In the genomic region with DNA sequence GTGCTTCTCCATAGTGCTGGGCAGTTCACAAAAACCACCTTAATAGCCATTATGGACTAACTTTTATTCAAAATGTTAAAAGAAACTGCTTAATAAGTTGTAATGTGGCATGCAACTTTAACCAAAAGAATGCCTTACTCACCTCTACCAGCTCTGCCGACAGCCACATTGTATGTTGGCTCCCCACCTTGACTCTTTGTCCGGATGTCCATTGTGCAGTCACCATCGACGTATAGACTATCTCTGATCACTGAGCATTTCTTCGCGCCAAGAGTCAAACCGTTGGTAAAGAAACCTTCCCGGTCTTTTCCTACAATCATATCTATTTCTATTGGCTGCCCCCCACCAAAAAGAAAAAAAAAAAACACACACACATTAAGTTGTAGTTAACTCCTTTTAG, we compare ENCODE assay signal across 9 cellular contexts. TPM values are rescaled to one million over a fixed set of nuclear protein-coding genes. Genes with fewer than 3 reads are reported as not detected.
DNase-seq lines count a peak whose midpoint lies in the region; ATAC-seq and TF ChIP-seq lines count a peak whose summit lies in the region.
"Had no signal": no experiment of that assay in that cellular context is flagged by ENCODE, and none has a peak within 500 bp of the region (broad histone marks: within the 10 kb centered on the region; RNA-seq: fewer than 3 reads in every experiment).

No MANE protein-coding gene starts in this region.

- TF ChIP-seq CTCF in BE2C (IDR thresholded peaks at IDR 0.05; ENCODE audit: low read depth, low read length), result no peak
- no peak for TF ChIP-seq CTCF in kidney epithelial cell (IDR thresholded peaks at IDR 0.05; ENCODE audit: insufficient read depth, low read length, poor library complexity, severe bottlenecking)

- H3K27ac ChIP-seq in HUES6 (ENCODE audit: low read depth, low read length), result peak overlapping the region; percentile 93; the same call in 1 of the 2 replicates

- ATAC-seq in stimulated activated naive CD8-positive, alpha-beta T cell treated with anti-CD3 and anti-CD28 coated beads, Interleukin-15, Interleukin-2, amounts not matched to agents 100 U/mL and 50 U/mL, for 24 hours, result no peak
- no peak for ATAC-seq in HG02798 (IDR thresholded peaks at IDR 0.05; ENCODE audit: poor library complexity, unreplicated experiment)

- H3K36me3 ChIP-seq in BE2C (peaks cover 42% of the 10 kb centered on the region), HUES6 (ENCODE audit: control insufficient read depth, insufficient read depth, low read length) (peaks cover 50% of the 10 kb centered on the region), adipocyte (ENCODE audit: control insufficient read depth, insufficient read depth, low read length, severe bottlenecking) (peaks cover 8% of the 10 kb centered on the region), kidney epithelial cell (ENCODE audit: control insufficient read depth, insufficient read depth, low read length) (no peaks in the 10 kb centered on the region)

- H3K9me3 ChIP-seq in BE2C (no peaks in the 10 kb centered on the region), HUES6 (ENCODE audit: control insufficient read depth, insufficient read depth, low read depth, low read length) (no peaks in the 10 kb centered on the region), adipocyte (ENCODE audit: control insufficient read depth, low read length) (no peaks in the 10 kb centered on the region)

- no peaks in the 10 kb centered on the region; the same call in 1 of the 2 replicates for H3K4me1 ChIP-seq in BE2C
- H3K4me1 ChIP-seq in HUES6 (ENCODE audit: control insufficient read depth, insufficient read depth, low read length), result peaks cover 32% of the 10 kb centered on the region
- H3K4me1 ChIP-seq in adipocyte (ENCODE audit: control insufficient read depth, insufficient read depth, low read length), result peaks cover 46% of the 10 kb centered on the region

- H3K27me3 ChIP-seq in BE2C, result no peaks in the 10 kb centered on the region
- no peaks in the 10 kb centered on the region for H3K27me3 ChIP-seq in HUES6 (ENCODE audit: control insufficient read depth, insufficient read depth, low read length)
- H3K27me3 ChIP-seq in adipocyte (replicated peaks; ENCODE audit: control insufficient read depth, insufficient read depth, low read length), result no peaks in the 10 kb centered on the region
- no peaks in the 10 kb centered on the region for H3K27me3 ChIP-seq in kidney epithelial cell (ENCODE audit: control insufficient read depth, insufficient read depth, low read length)

- H3K9ac ChIP-seq in HUES6 (ENCODE audit: low read length), result peak overlapping the region; percentile 93
- peak overlapping the region; percentile 89 for H3K9ac ChIP-seq in adipocyte (ENCODE audit: low read length)

- H3K4me3 ChIP-seq in BE2C (ENCODE audit: low read depth, low read length) (peak overlapping the region; percentile 71), HUES6 (ENCODE audit: low read depth, low read length) (peak overlapping the region; percentile 87), adipocyte (ENCODE audit: low read length) (peak overlapping the region; percentile 92), kidney epithelial cell (ENCODE audit: low read depth, low read length) (peak overlapping the region; percentile 97)

- DNase-seq in BE2C, result peak; percentile 18
- peak; percentile 30 for DNase-seq in adipocyte (ENCODE audit: low read depth)
- no peak for DNase-seq in kidney epithelial cell (ENCODE audit: low read depth)
- no peak for DNase-seq in activated naive CD4-positive, alpha-beta T cell treated with Interleukin-2 at 50 U/mL for 16 hours
- no peak for DNase-seq in NCI-H2171 treated with DMSO at 0.1 percent for 48 hours (lab: John Stamatoyannopoulos, UW)
- DNase-seq in stimulated activated naive CD8-positive, alpha-beta T cell treated with anti-CD3 and anti-CD28 coated beads, Interleukin-15, Interleukin-2, amounts not matched to agents 100 U/mL and 50 U/mL, for 24 hours, result no peak
- DNase-seq: stimulated activated CD4-positive, alpha-beta T cell treated with anti-CD3 and anti-CD28 coated beads, Interleukin-4, amount 100 ng/mL, for 24 hours had no signal

RNA-seq across cellular contexts. Expression of a gene that starts 2.5 kb away (rescaled TPM):
- 84.8 TPM for polyA plus RNA-seq in BE2C (2012; ENCODE audit: insufficient read depth, insufficient read length, low read depth)
- 97.1 and 98.0 TPM in 2 replicates for total RNA-seq in kidney epithelial cell

Comparison
In these comparisons a context has a peak if more than half of its experiments do, and no peak if none do; other contexts are left out.
1. DNase-seq: peak in BE2C (single experiment) and adipocyte (single experiment); none in kidney epithelial cell (single experiment), activated naive CD4-positive, alpha-beta T cell treated with Interleukin-2 at 50 U/mL for 16 hours (single experiment), NCI-H2171 treated with DMSO at 0.1 percent for 48 hours (single experiment) and stimulated activated naive CD8-positive, alpha-beta T cell treated with anti-CD3 and anti-CD28 coated beads, Interleukin-15, Interleukin-2, amounts not matched to agents 100 U/mL and 50 U/mL, for 24 hours (single experiment).
2. Peak in every context shown above with its lines, with median percentiles within 50 percentile points of each other: H3K4me3 ChIP-seq.